ENCODE assay signal across 1 cellular context in genomic region chr2:238107525-238108422, GRCh38.
TF ChIP-seq lines count a peak whose summit lies in the region.

No MANE protein-coding gene starts in this region.

TF ChIP-seq in GM23338, 12 proteins besides CTCF, POLR2A, EP300 and RAD21 (continued from another document):
- TF ChIP-seq ZNF462 (CRISPR knock-in tag; IDR thresholded peaks at IDR 0.05), result no peak
